1 cellular context compared by ENCODE assay signal in genomic region chr1:231407537-231408396, GRCh38.
A peak's percentile ranks its signal among the peaks of the same experiment; 100 is the strongest.
TF ChIP-seq lines count a peak whose summit lies in the region.

No MANE protein-coding gene starts in this region.

TF ChIP-seq in HepG2, 621 proteins besides CTCF, POLR2A, EP300 and RAD21 (continued from another document):
- TF ChIP-seq, protein P1, sequence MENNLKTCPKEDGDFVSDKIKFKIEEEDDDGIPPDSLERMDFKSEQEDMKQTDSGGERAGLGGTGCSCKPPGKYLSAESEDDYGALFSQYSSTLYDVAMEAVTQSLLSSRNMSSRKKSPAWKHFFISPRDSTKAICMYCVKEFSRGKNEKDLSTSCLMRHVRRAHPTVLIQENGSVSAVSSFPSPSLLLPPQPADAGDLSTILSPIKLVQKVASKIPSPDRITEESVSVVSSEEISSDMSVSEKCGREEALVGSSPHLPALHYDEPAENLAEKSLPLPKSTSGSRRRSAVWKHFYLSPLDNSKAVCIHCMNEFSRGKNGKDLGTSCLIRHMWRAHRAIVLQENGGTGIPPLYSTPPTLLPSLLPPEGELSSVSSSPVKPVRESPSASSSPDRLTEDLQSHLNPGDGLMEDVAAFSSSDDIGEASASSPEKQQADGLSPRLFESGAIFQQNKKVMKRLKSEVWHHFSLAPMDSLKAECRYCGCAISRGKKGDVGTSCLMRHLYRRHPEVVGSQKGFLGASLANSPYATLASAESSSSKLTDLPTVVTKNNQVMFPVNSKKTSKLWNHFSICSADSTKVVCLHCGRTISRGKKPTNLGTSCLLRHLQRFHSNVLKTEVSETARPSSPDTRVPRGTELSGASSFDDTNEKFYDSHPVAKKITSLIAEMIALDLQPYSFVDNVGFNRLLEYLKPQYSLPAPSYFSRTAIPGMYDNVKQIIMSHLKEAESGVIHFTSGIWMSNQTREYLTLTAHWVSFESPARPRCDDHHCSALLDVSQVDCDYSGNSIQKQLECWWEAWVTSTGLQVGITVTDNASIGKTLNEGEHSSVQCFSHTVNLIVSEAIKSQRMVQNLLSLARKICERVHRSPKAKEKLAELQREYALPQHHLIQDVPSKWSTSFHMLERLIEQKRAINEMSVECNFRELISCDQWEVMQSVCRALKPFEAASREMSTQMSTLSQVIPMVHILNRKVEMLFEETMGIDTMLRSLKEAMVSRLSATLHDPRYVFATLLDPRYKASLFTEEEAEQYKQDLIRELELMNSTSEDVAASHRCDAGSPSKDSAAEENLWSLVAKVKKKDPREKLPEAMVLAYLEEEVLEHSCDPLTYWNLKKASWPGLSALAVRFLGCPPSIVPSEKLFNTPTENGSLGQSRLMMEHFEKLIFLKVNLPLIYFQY (CRISPR knock-in tag; IDR thresholded peaks at IDR 0.05; ENCODE audit: borderline replicate concordance): no peak
- no peak for TF ChIP-seq ZNF644 (CRISPR knock-in tag; IDR thresholded peaks at IDR 0.05; ENCODE audit: low read depth)
- TF ChIP-seq, protein P2, sequence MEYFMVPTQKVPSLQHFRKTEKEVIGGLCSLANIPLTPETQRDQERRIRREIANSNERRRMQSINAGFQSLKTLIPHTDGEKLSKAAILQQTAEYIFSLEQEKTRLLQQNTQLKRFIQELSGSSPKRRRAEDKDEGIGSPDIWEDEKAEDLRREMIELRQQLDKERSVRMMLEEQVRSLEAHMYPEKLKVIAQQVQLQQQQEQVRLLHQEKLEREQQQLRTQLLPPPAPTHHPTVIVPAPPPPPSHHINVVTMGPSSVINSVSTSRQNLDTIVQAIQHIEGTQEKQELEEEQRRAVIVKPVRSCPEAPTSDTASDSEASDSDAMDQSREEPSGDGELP (IDR thresholded peaks at IDR 0.05; ENCODE audit: borderline replicate concordance, low read depth): peak; percentile 18; the same call in 1 of the 2 replicates
- no peak for TF ChIP-seq TBX3 (IDR thresholded peaks at IDR 0.05; ENCODE audit: borderline replicate concordance)
- no peak for TF ChIP-seq KLF6 (CRISPR knock-in tag; IDR thresholded peaks at IDR 0.05)
- TF ChIP-seq, protein P3, sequence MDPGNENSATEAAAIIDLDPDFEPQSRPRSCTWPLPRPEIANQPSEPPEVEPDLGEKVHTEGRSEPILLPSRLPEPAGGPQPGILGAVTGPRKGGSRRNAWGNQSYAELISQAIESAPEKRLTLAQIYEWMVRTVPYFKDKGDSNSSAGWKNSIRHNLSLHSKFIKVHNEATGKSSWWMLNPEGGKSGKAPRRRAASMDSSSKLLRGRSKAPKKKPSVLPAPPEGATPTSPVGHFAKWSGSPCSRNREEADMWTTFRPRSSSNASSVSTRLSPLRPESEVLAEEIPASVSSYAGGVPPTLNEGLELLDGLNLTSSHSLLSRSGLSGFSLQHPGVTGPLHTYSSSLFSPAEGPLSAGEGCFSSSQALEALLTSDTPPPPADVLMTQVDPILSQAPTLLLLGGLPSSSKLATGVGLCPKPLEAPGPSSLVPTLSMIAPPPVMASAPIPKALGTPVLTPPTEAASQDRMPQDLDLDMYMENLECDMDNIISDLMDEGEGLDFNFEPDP (CRISPR knock-in tag; conservative IDR thresholded peaks at IDR 0.05): 0 out of 2 replicates have a peak, but pooled peaks have one; percentile 17
- TF ChIP-seq CHCHD3 (CRISPR knock-in tag; IDR thresholded peaks at IDR 0.05): no peak
- TF ChIP-seq ZNF317 (CRISPR knock-in tag; IDR thresholded peaks at IDR 0.05): no peak
- TF ChIP-seq XBP1 (CRISPR knock-in tag; IDR thresholded peaks at IDR 0.05): no peak
- TF ChIP-seq ATF5 (CRISPR knock-in tag; IDR thresholded peaks at IDR 0.05; ENCODE audit: low read depth): no peak
- no peak for TF ChIP-seq SNAPC2 (CRISPR knock-in tag; IDR thresholded peaks at IDR 0.05)
- 0 out of 2 replicates have a peak, but pooled peaks have one; percentile 31 for TF ChIP-seq SAP130 (CRISPR knock-in tag; IDR thresholded peaks at IDR 0.05; ENCODE audit: low read depth)
- TF ChIP-seq ZNF138 (CRISPR knock-in tag; IDR thresholded peaks at IDR 0.05; ENCODE audit: low read depth): no peak
- TF ChIP-seq ARID2 (CRISPR knock-in tag; IDR thresholded peaks at IDR 0.05; ENCODE audit: borderline replicate concordance): no peak
- TF ChIP-seq ZNF572 (CRISPR knock-in tag; IDR thresholded peaks at IDR 0.05): no peak
- no peak for TF ChIP-seq TOE1 (CRISPR knock-in tag; IDR thresholded peaks at IDR 0.05)
- TF ChIP-seq ZNF569 (CRISPR knock-in tag; IDR thresholded peaks at IDR 0.05; ENCODE audit: borderline replicate concordance): no peak
TF ChIP-seq in HepG2: peak in this region for 4.
